2 cellular contexts compared by ENCODE assay signal in genomic region chr15:25057574-25057973, GRCh38.
TF ChIP-seq lines count a peak whose summit lies in the region.

No MANE protein-coding gene starts in this region.

TF ChIP-seq in liver, 16 proteins besides CTCF, POLR2A, EP300 and RAD21:
- no peak for TF ChIP-seq ZBTB33 (IDR thresholded peaks at IDR 0.05)
- TF ChIP-seq SP1 (IDR thresholded peaks at IDR 0.05): no peak
- no peak for TF ChIP-seq NR2F2 (IDR thresholded peaks at IDR 0.05)
- no peak for TF ChIP-seq FOXA2 (IDR thresholded peaks at IDR 0.05)
- TF ChIP-seq HNF4G (IDR thresholded peaks at IDR 0.05): no peak
- no peak for TF ChIP-seq ATF3 (IDR thresholded peaks at IDR 0.05)

TF ChIP-seq in HepG2, 621 proteins besides CTCF, POLR2A, EP300 and RAD21 (continued from another document):
- TF ChIP-seq CSRNP1 (CRISPR knock-in tag; IDR thresholded peaks at IDR 0.05) (no peak), ZNF431 (CRISPR knock-in tag; IDR thresholded peaks at IDR 0.05; ENCODE audit: borderline replicate concordance, low read depth) (no peak), TERF1 (CRISPR knock-in tag; IDR thresholded peaks at IDR 0.05) (no peak), HOXA7 (CRISPR knock-in tag; IDR thresholded peaks at IDR 0.05) (no peak), ZNF567 (CRISPR knock-in tag; IDR thresholded peaks at IDR 0.05; ENCODE audit: borderline replicate concordance) (no peak), ZNF775 (CRISPR knock-in tag; IDR thresholded peaks at IDR 0.05; ENCODE audit: borderline replicate concordance) (no peak), ZBTB3 (CRISPR knock-in tag; IDR thresholded peaks at IDR 0.05; ENCODE audit: borderline replicate concordance, low read depth) (no peak), ZNF558 (CRISPR knock-in tag; IDR thresholded peaks at IDR 0.05; ENCODE audit: borderline replicate concordance) (no peak), E2F2 (CRISPR knock-in tag; IDR thresholded peaks at IDR 0.05; ENCODE audit: borderline replicate concordance) (no peak), FLYWCH1 (CRISPR knock-in tag; IDR thresholded peaks at IDR 0.05) (no peak), ZNF230 (CRISPR knock-in tag; IDR thresholded peaks at IDR 0.05) (no peak), E2F1 (CRISPR knock-in tag; IDR thresholded peaks at IDR 0.05) (no peak), SYNCRIP (IDR thresholded peaks at IDR 0.05; ENCODE audit: insufficient read depth, low read depth, low read length) (no peak), RFX1 (IDR thresholded peaks at IDR 0.05) (no peak), KDM2A (CRISPR knock-in tag; IDR thresholded peaks at IDR 0.05; ENCODE audit: borderline replicate concordance, low read depth) (no peak)
